Comparison of ENCODE assay signal across 6 cellular contexts in the genomic region with DNA sequence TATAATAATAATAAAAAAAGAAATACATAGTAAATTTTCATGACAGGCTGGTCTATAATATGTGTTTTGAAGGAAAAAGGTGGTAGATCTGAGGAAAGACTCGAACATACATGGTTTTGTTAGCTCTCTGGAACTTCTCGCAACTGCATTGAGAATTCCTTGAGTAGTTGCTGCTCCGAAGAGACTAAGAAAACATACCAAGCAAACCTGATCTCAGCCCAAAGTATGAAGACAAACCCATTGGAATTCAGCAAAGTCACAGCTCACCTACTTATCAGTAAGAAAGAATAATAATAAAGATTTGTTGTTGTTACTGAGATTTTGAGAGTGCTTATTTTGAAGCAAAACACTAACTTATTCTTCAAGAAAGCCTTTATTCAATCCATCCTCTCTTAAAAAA.
"Had no signal": no experiment of that assay in that cellular context is flagged by ENCODE, and none has a peak within 500 bp of the region (broad histone marks: within the 10 kb centered on the region; RNA-seq: fewer than 3 reads in every experiment).

No MANE protein-coding gene starts in this region.

- DNase-seq: GM23248, GOT3, H7, HCEC 1CT had no signal

- H3K4me1 Mint-ChIP-seq: IgD-negative memory B cell had no signal

- H3K4me3 Mint-ChIP-seq: IgD-negative memory B cell had no signal

- H3K27me3 Mint-ChIP-seq: IgD-negative memory B cell had no signal

- H3K4me3 ChIP-seq: GM23248 had no signal

- H3K27ac Mint-ChIP-seq: IgD-negative memory B cell had no signal

- H3K36me3 Mint-ChIP-seq: IgD-negative memory B cell had no signal

- ATAC-seq: HepG2 had no signal
